In genomic region chr2:219207884-219208740, GRCh38 we compare ENCODE assay signal across 9 cellular contexts. TPM values are rescaled to one million over a fixed set of nuclear protein-coding genes. Genes with fewer than 3 reads are reported as not detected.
DNase-seq lines count a peak whose midpoint lies in the region; ATAC-seq and TF ChIP-seq lines count a peak whose summit lies in the region.
"Had no signal": no experiment of that assay in that cellular context is flagged by ENCODE, and none has a peak within 500 bp of the region (broad histone marks: within the 10 kb centered on the region; RNA-seq: fewer than 3 reads in every experiment).

No MANE protein-coding gene starts in this region.

- H3K9me3 ChIP-seq in BE2C: no peaks in the 10 kb centered on the region

- no peaks in the 10 kb centered on the region for H3K9me3 Mint-ChIP-seq in naive B cell

- peaks cover 32% of the 10 kb centered on the region for H3K36me3 ChIP-seq in BE2C

- H3K4me3 Mint-ChIP-seq in naive B cell: peak overlapping the region in 7 of 8 donors; percentile 16 to 96 (median 92)

- DNase-seq in BE2C: no peak
- DNase-seq in LHCN-M2 (ENCODE audit: low read depth): peak; percentile 54
- DNase-seq in cardiac fibroblast (ENCODE audit: low read depth in 2 of 2): peak; percentile 49 to 73
- no peak for DNase-seq in naive B cell
- DNase-seq in cortex of kidney (lab: John Stamatoyannopoulos, UW): no peak
- no peak for DNase-seq in HuH-7.5 (ENCODE audit: low spot score)
- no peak for DNase-seq in Ammon's horn (ENCODE audit: low spot score)

- H3K4me1 ChIP-seq in BE2C: peaks cover 11% of the 10 kb centered on the region

- TF ChIP-seq CTCF in BE2C (IDR thresholded peaks at IDR 0.05; ENCODE audit: low read depth, low read length) (no peak), cardiac fibroblast (IDR thresholded peaks at IDR 0.05; ENCODE audit: low read depth, low read length) (no peak)

- H3K36me3 Mint-ChIP-seq in naive B cell: no peaks in the 10 kb centered on the region

- H3K27ac Mint-ChIP-seq in naive B cell: peak overlapping the region in 5 of 6 donors; percentile 26 to 97 (median 51)

- no peaks in the 10 kb centered on the region for H3K27me3 ChIP-seq in BE2C
- H3K27me3 ChIP-seq: cardiac muscle cell had no signal

- H3K27me3 Mint-ChIP-seq in naive B cell: no peaks in the 10 kb centered on the region

- H3K4me1 Mint-ChIP-seq in naive B cell: peaks cover 12 to 43% (median 21%) of the 10 kb centered on the region in 3 donors

- ATAC-seq in naive B cell (ENCODE audit: low read depth in 2 of 2) (no peak), GM21367 (IDR thresholded peaks at IDR 0.05; ENCODE audit: unreplicated experiment) (no peak)

- peak overlapping the region; percentile 71 for H3K4me3 ChIP-seq in BE2C (ENCODE audit: low read depth, low read length)
- peak overlapping the region in 1 of 2 donors; percentile 76 for H3K4me3 ChIP-seq in cardiac fibroblast (replicated peaks in 1 of 2; ENCODE audit: low read depth in 2 of 2, low read length in 2 of 2)

RNA-seq across cellular contexts. Expression of gene ZFAND2B, which starts 1.5 kb away (rescaled TPM):
- 121 TPM for polyA plus RNA-seq in BE2C (2012; ENCODE audit: insufficient read depth, insufficient read length, low read depth)
- 34.0 and 39.9 TPM in 2 replicates for total RNA-seq in LHCN-M2 (2014; rRNA removed)
- polyA plus RNA-seq in LHCN-M2 (2012): 37.2 TPM
- polyA plus RNA-seq in naive B cell (ENCODE audit: low read depth in 6 of 6): 10 to 100 TPM; 50.7 to 77.7 (median 57.9) TPM

RNA-seq across cellular contexts. Expression of gene ABCB6, which starts 10.6 kb away (rescaled TPM):
- 69.9 TPM for polyA plus RNA-seq in BE2C (2012; ENCODE audit: insufficient read depth, insufficient read length, low read depth)
- 22.7 and 23.5 TPM in 2 replicates for total RNA-seq in LHCN-M2 (2014; rRNA removed)
- polyA plus RNA-seq in LHCN-M2 (2012): 26.7 TPM
- polyA plus RNA-seq in naive B cell (ENCODE audit: low read depth in 6 of 6): 1 to 10 TPM in 5 of 6 donors, not detected in 1; 2.1 to 6.4 (median 3.2) TPM

RNA-seq across cellular contexts. Expression of gene ATG9A, which starts 21.3 kb away (rescaled TPM):
- polyA plus RNA-seq in BE2C (2012; ENCODE audit: insufficient read depth, insufficient read length, low read depth): 137 TPM
- total RNA-seq in LHCN-M2 (2014; rRNA removed): 41.6 and 57.0 TPM in 2 replicates
- polyA plus RNA-seq in LHCN-M2 (2012): 50.1 TPM
- polyA plus RNA-seq in naive B cell (ENCODE audit: low read depth in 6 of 6): 10 to 100 TPM; 12.6 to 25.4 (median 18.1) TPM

RNA-seq across cellular contexts. Expression of gene ANKZF1, which starts 21.5 kb away (rescaled TPM):
- polyA plus RNA-seq in BE2C (2012; ENCODE audit: insufficient read depth, insufficient read length, low read depth): 67.7 TPM
- 26.3 and 30.1 TPM in 2 replicates for total RNA-seq in LHCN-M2 (2014; rRNA removed)
- 13.6 TPM for polyA plus RNA-seq in LHCN-M2 (2012)
- 10 to 100 TPM; 22.4 to 45.5 (median 25.4) TPM for polyA plus RNA-seq in naive B cell (ENCODE audit: low read depth in 6 of 6)

RNA-seq across cellular contexts. Expression of gene RETREG2, which starts 30.0 kb away (rescaled TPM):
- polyA plus RNA-seq in BE2C (2012; ENCODE audit: insufficient read depth, insufficient read length, low read depth): 110 TPM
- total RNA-seq in LHCN-M2 (2014; rRNA removed): 70.3 and 88.3 TPM in 2 replicates
- polyA plus RNA-seq in LHCN-M2 (2012): 85.3 TPM
- polyA plus RNA-seq in naive B cell (ENCODE audit: low read depth in 6 of 6): 100 to 1,000 TPM in 1 of 6 donors, 10 to 100 TPM in 5; 54.7 to 113 (median 62.7) TPM

Comparison
In these comparisons a context has a peak if more than half of its experiments do, and no peak if none do; other contexts are left out.
1. DNase-seq: peak in LHCN-M2 (single experiment) and cardiac fibroblast (2 of 2); none in BE2C (single experiment), naive B cell (single experiment), cortex of kidney (single experiment), HuH-7.5 (single experiment) and Ammon's horn (single experiment).